Comparison of ENCODE assay signal across 11 cellular contexts in genomic region chr16:66974932-66975246, GRCh38. TPM values are rescaled to one million over a fixed set of nuclear protein-coding genes. Genes with fewer than 3 reads are reported as not detected.
A peak's percentile ranks its signal among the peaks of the same experiment; 100 is the strongest.
DNase-seq lines count a peak whose midpoint lies in the region; ATAC-seq and TF ChIP-seq lines count a peak whose summit lies in the region.
"Not testable (repeated sequence)": the region's sequence is repeated elsewhere in the genome, so short reads cannot be mapped to it uniquely, and the experiment has no call there.
"Had no signal": no experiment of that assay in that cellular context is flagged by ENCODE, and none has a peak within 500 bp of the region (broad histone marks: within the 10 kb centered on the region; RNA-seq: fewer than 3 reads in every experiment).

No MANE protein-coding gene starts in this region.

- CTCF ChIA-PET in CD8-positive, alpha-beta T cell (lab: Charles Lee) = interaction anchor here (1.6 to 7.8 kb wide), 6 partner anchors 12 to 211 kb away, joined by 4 to 80 read pairs (median 32); partner anchors contain the start of genes B3GNT9, EXOC3L1 and MATCAP1
- CTCF ChIA-PET in activated CD4-positive, alpha-beta memory T cell treated with anti-CD3 and anti-CD28 coated beads for 36 hours (lab: Charles Lee) = interaction anchor here (0.8 to 3.7 kb wide), 11 partner anchors 9 to 223 kb away, joined by 3 to 25 read pairs (median 8); partner anchors contain the start of gene CES3

- H3K9me3 Mint-ChIP-seq in CD8-positive, alpha-beta T cell; activated CD4-positive, alpha-beta memory T cell treated with anti-CD3 and anti-CD28 coated beads for 36 hours; activated T-helper 2 cell treated with anti-CD3 and anti-CD28 coated beads, Interferon-gamma antibody, Interleukin-2, Interleukin-4, amounts not matched to agents 10 μg/mL and 5 μg/mL and 100 μg/mL, durations not matched to agents 14 hours and 24 hours and 36 hours; central memory CD8-positive, alpha-beta T cell: not testable (repeated sequence)

- H3K27ac Mint-ChIP-seq in CD8-positive, alpha-beta T cell; central memory CD8-positive, alpha-beta T cell (ENCODE audit: low read depth): not testable (repeated sequence)
- peak overlapping the region; percentile 56 for H3K27ac Mint-ChIP-seq in T-helper 17 cell
- peak overlapping the region; percentile 70 for H3K27ac Mint-ChIP-seq in activated CD4-positive, alpha-beta memory T cell treated with anti-CD3 and anti-CD28 coated beads for 36 hours
- H3K27ac Mint-ChIP-seq in activated T-helper 2 cell treated with anti-CD3 and anti-CD28 coated beads, Interferon-gamma antibody, Interleukin-2, Interleukin-4, amounts not matched to agents 10 μg/mL and 5 μg/mL and 100 μg/mL, durations not matched to agents 14 hours and 24 hours and 36 hours = peak overlapping the region; percentile 61

- POLR2A ChIA-PET in CD8-positive, alpha-beta T cell (lab: Charles Lee) = not testable (repeated sequence)
- POLR2A ChIA-PET in activated CD4-positive, alpha-beta memory T cell treated with anti-CD3 and anti-CD28 coated beads for 36 hours (lab: Charles Lee) = interaction anchor here (1.2 to 1.6 kb wide), 3 partner anchors 25 to 53 kb away, joined by 3 to 5 read pairs (median 3); no protein-coding TSS in a partner anchor

- intact Hi-C loops in CD8-positive, alpha-beta T cell (cut with DNase I, micrococcal nuclease) = loop anchor here (5.0 kb wide), 3 partner anchors 422 to 492 kb away; partner anchors contain the start of gene ZDHHC1 (in 1 of the 2)
- intact Hi-C loops in activated CD4-positive, alpha-beta memory T cell treated with anti-CD3 and anti-CD28 coated beads for 36 hours (cut with micrococcal nuclease) = not testable (repeated sequence)
- intact Hi-C loops in activated T-helper 2 cell treated with anti-CD3 and anti-CD28 coated beads, Interferon-gamma antibody, Interleukin-2, Interleukin-4, amounts not matched to agents 10 μg/mL and 5 μg/mL and 100 μg/mL, durations not matched to agents 14 hours and 24 hours and 36 hours (cut with micrococcal nuclease) = loop anchor here (5.0 kb wide), 1 partner anchor 197 kb away; the partner anchor contains the start of gene NOL3

- peak overlapping the region; percentile 81 for H3K4me3 Mint-ChIP-seq in CD8-positive, alpha-beta T cell
- H3K4me3 Mint-ChIP-seq in T-helper 17 cell = peak overlapping the region; percentile 84
- peak overlapping the region; percentile 72 for H3K4me3 Mint-ChIP-seq in activated CD4-positive, alpha-beta memory T cell treated with anti-CD3 and anti-CD28 coated beads for 36 hours
- H3K4me3 Mint-ChIP-seq in activated T-helper 2 cell treated with anti-CD3 and anti-CD28 coated beads, Interferon-gamma antibody, Interleukin-2, Interleukin-4, amounts not matched to agents 10 μg/mL and 5 μg/mL and 100 μg/mL, durations not matched to agents 14 hours and 24 hours and 36 hours (ENCODE audit: low read depth) = peak overlapping the region; percentile 74
- peak overlapping the region; percentile 72 for H3K4me3 Mint-ChIP-seq in central memory CD8-positive, alpha-beta T cell

- not testable (repeated sequence) for H3K9me3 ChIP-seq in CD8-positive, alpha-beta T cell (ENCODE audit: low read length); T-helper 17 cell (ENCODE audit: control insufficient read depth, low read length, poor library complexity, severe bottlenecking)

- not testable (repeated sequence) for ATAC-seq in CD8-positive, alpha-beta T cell; T-helper 17 cell; central memory CD8-positive, alpha-beta T cell (replicated peaks; ENCODE audit: extremely low read depth, poor library complexity, severe bottlenecking)

- H3K36me3 Mint-ChIP-seq in CD8-positive, alpha-beta T cell; T-helper 17 cell (ENCODE audit: low read depth); activated CD4-positive, alpha-beta memory T cell treated with anti-CD3 and anti-CD28 coated beads for 36 hours; activated T-helper 2 cell treated with anti-CD3 and anti-CD28 coated beads, Interferon-gamma antibody, Interleukin-2, Interleukin-4, amounts not matched to agents 10 μg/mL and 5 μg/mL and 100 μg/mL, durations not matched to agents 14 hours and 24 hours and 36 hours (ENCODE audit: low read depth); central memory CD8-positive, alpha-beta T cell (ENCODE audit: insufficient read depth): not testable (repeated sequence)

- peaks cover 11% of the 10 kb centered on the region for H3K4me1 Mint-ChIP-seq in CD8-positive, alpha-beta T cell (ENCODE audit: low read depth)
- not testable (repeated sequence) for H3K4me1 Mint-ChIP-seq in T-helper 17 cell
- H3K4me1 Mint-ChIP-seq in activated CD4-positive, alpha-beta memory T cell treated with anti-CD3 and anti-CD28 coated beads for 36 hours (ENCODE audit: low read depth) = peaks cover 35% of the 10 kb centered on the region
- H3K4me1 Mint-ChIP-seq in activated T-helper 2 cell treated with anti-CD3 and anti-CD28 coated beads, Interferon-gamma antibody, Interleukin-2, Interleukin-4, amounts not matched to agents 10 μg/mL and 5 μg/mL and 100 μg/mL, durations not matched to agents 14 hours and 24 hours and 36 hours (ENCODE audit: low read depth) = peaks cover 38% of the 10 kb centered on the region
- peaks cover 10% of the 10 kb centered on the region for H3K4me1 Mint-ChIP-seq in central memory CD8-positive, alpha-beta T cell

- H3K36me3 ChIP-seq in CD8-positive, alpha-beta T cell (ENCODE audit: insufficient read depth, low read length) = not testable (repeated sequence)

- not testable (repeated sequence) for H3K27ac ChIP-seq in CD8-positive, alpha-beta T cell (ENCODE audit: low read depth, low read length)

- not testable (repeated sequence) for H3K27me3 Mint-ChIP-seq in CD8-positive, alpha-beta T cell (ENCODE audit: low read depth); T-helper 17 cell; activated CD4-positive, alpha-beta memory T cell treated with anti-CD3 and anti-CD28 coated beads for 36 hours; activated T-helper 2 cell treated with anti-CD3 and anti-CD28 coated beads, Interferon-gamma antibody, Interleukin-2, Interleukin-4, amounts not matched to agents 10 μg/mL and 5 μg/mL and 100 μg/mL, durations not matched to agents 14 hours and 24 hours and 36 hours (ENCODE audit: low read depth); central memory CD8-positive, alpha-beta T cell

- not testable (repeated sequence) for H3K27me3 ChIP-seq in CD8-positive, alpha-beta T cell (ENCODE audit: insufficient read depth, low read length)

- not testable (repeated sequence) for TF ChIP-seq CTCF in CD8-positive, alpha-beta T cell (IDR thresholded peaks at IDR 0.05)

- H3K4me1 ChIP-seq in CD8-positive, alpha-beta T cell (ENCODE audit: insufficient read depth, low read length) = not testable (repeated sequence)

- H3K4me3 ChIP-seq in CD8-positive, alpha-beta T cell (ENCODE audit: low read depth, low read length) = not testable (repeated sequence)

- peak in 5 of 7 experiments; percentile 7 to 53 (median 36) for DNase-seq in CD8-positive, alpha-beta T cell
- DNase-seq in NCI-H1417 (lab: John Stamatoyannopoulos, UW) (peak in 2 of 3 experiments; percentile 6 to 29), T-helper 17 cell (peak in 1 of 3 donors; percentile 21)
- peak; percentile 84 for DNase-seq in activated CD4-positive, alpha-beta memory T cell treated with anti-CD3 and anti-CD28 coated beads for 36 hours
- not testable (repeated sequence) for DNase-seq in activated T-helper 2 cell treated with anti-CD3 and anti-CD28 coated beads, Interferon-gamma antibody, Interleukin-2, Interleukin-4, amounts not matched to agents 10 μg/mL and 5 μg/mL and 100 μg/mL, durations not matched to agents 14 hours and 24 hours and 36 hours (ENCODE audit: low spot score)
- DNase-seq in central memory CD8-positive, alpha-beta T cell (ENCODE audit: low spot score in 2 of 2) = peak in 1 of 2 donors; percentile 18
- DNase-seq in stimulated activated CD4-positive, alpha-beta T cell treated with anti-CD3 and anti-CD28 coated beads, Interleukin-12 subunit alpha, Interleukin-12 subunit beta, amount 100 ng/mL, for 4 hours = peak; percentile 34
- DNase-seq in stimulated activated CD8-positive, alpha-beta memory T cell treated with anti-CD3 and anti-CD28 coated beads, Interleukin-15, amount 100 ng/mL, for 48 hours (ENCODE audit: low read depth in 2 of 2) = peak; percentile 42 to 71

RNA-seq across cellular contexts. Expression of gene CES4A, which starts 13.5 kb away (rescaled TPM):
- total RNA-seq in CD8-positive, alpha-beta T cell = 1 to 10 TPM; 5.6 TPM
- 10 to 100 TPM; 17.8 to 20.0 TPM for total RNA-seq in T-helper 17 cell
- total RNA-seq in activated CD4-positive, alpha-beta memory T cell treated with anti-CD3 and anti-CD28 coated beads for 36 hours = 10 to 100 TPM; 25.0 to 25.9 TPM
- total RNA-seq in activated T-helper 2 cell treated with anti-CD3 and anti-CD28 coated beads, Interferon-gamma antibody, Interleukin-2, Interleukin-4, amounts not matched to agents 10 μg/mL and 5 μg/mL and 100 μg/mL, durations not matched to agents 14 hours and 24 hours and 36 hours = 29.8 and 30.1 TPM in 2 replicates
- total RNA-seq: Daoy, HT1080 had no signal

RNA-seq across cellular contexts. Expression of gene CES3, which starts 13.8 kb away (rescaled TPM):
- 1 to 10 TPM in 1 of 2 experiments, under 1 TPM in 1; 0.71 to 1.2 TPM for total RNA-seq in CD8-positive, alpha-beta T cell
- 1 to 10 TPM in 1 of 2 donors, under 1 TPM in 1; 0.63 to 1.3 TPM for total RNA-seq in T-helper 17 cell
- total RNA-seq in activated CD4-positive, alpha-beta memory T cell treated with anti-CD3 and anti-CD28 coated beads for 36 hours = 1 to 10 TPM; 1.6 to 3.0 TPM
- 9.4 and 10.6 TPM in 2 replicates for total RNA-seq in activated T-helper 2 cell treated with anti-CD3 and anti-CD28 coated beads, Interferon-gamma antibody, Interleukin-2, Interleukin-4, amounts not matched to agents 10 μg/mL and 5 μg/mL and 100 μg/mL, durations not matched to agents 14 hours and 24 hours and 36 hours
- total RNA-seq: GM23248 had no signal

RNA-seq across cellular contexts. Expression of gene CES2, which starts 39.6 kb away (rescaled TPM):
- 10 to 100 TPM; 62.9 to 67.0 TPM for total RNA-seq in CD8-positive, alpha-beta T cell
- total RNA-seq in T-helper 17 cell = 10 to 100 TPM; 33.1 to 36.8 TPM
- total RNA-seq in activated CD4-positive, alpha-beta memory T cell treated with anti-CD3 and anti-CD28 coated beads for 36 hours = 10 to 100 TPM; 32.5 to 32.7 TPM
- 35.3 and 36.8 TPM in 2 replicates for total RNA-seq in activated T-helper 2 cell treated with anti-CD3 and anti-CD28 coated beads, Interferon-gamma antibody, Interleukin-2, Interleukin-4, amounts not matched to agents 10 μg/mL and 5 μg/mL and 100 μg/mL, durations not matched to agents 14 hours and 24 hours and 36 hours

RNA-seq across cellular contexts. Expression of gene CIAO2B, which starts 40.7 kb away (rescaled TPM):
- total RNA-seq in CD8-positive, alpha-beta T cell = 10 to 100 TPM; 55.0 to 58.2 TPM
- total RNA-seq in T-helper 17 cell = 10 to 100 TPM; 50.3 to 51.0 TPM
- 100 to 1,000 TPM; 195 to 204 TPM for total RNA-seq in activated CD4-positive, alpha-beta memory T cell treated with anti-CD3 and anti-CD28 coated beads for 36 hours
- 161 and 165 TPM in 2 replicates for total RNA-seq in activated T-helper 2 cell treated with anti-CD3 and anti-CD28 coated beads, Interferon-gamma antibody, Interleukin-2, Interleukin-4, amounts not matched to agents 10 μg/mL and 5 μg/mL and 100 μg/mL, durations not matched to agents 14 hours and 24 hours and 36 hours

RNA-seq across cellular contexts. Expression of gene RRAD, which starts 49.6 kb away (rescaled TPM):
- under 1 TPM; 0.67 to 0.76 TPM for total RNA-seq in CD8-positive, alpha-beta T cell
- total RNA-seq in T-helper 17 cell = under 1 TPM; 0.52 to 0.67 TPM
- under 1 TPM; 0.48 to 0.65 TPM for total RNA-seq in activated CD4-positive, alpha-beta memory T cell treated with anti-CD3 and anti-CD28 coated beads for 36 hours
- 1.2 and 1.8 TPM in 2 replicates for total RNA-seq in activated T-helper 2 cell treated with anti-CD3 and anti-CD28 coated beads, Interferon-gamma antibody, Interleukin-2, Interleukin-4, amounts not matched to agents 10 μg/mL and 5 μg/mL and 100 μg/mL, durations not matched to agents 14 hours and 24 hours and 36 hours
- total RNA-seq: HT1080 had no signal
